Comparison of ENCODE assay signal across 1 cellular context in genomic region chr12:108337235-108338223, GRCh38.
A peak's percentile ranks its signal among the peaks of the same experiment; 100 is the strongest.
TF ChIP-seq lines count a peak whose summit lies in the region.

No MANE protein-coding gene starts in this region.

TF ChIP-seq in K562, 482 proteins besides CTCF, POLR2A, EP300 and RAD21 (continued from another document and continues in another):
- no peak for TF ChIP-seq CHD7 (IDR thresholded peaks at IDR 0.05; ENCODE audit: low read depth, low read length)
- no peak for TF ChIP-seq RFX1 (IDR thresholded peaks at IDR 0.05)
- peak; percentile 41; the same call in 1 of the 2 replicates for TF ChIP-seq CHAMP1 (IDR thresholded peaks at IDR 0.05)
- TF ChIP-seq NR2C2 (CRISPR knock-in tag; IDR thresholded peaks at IDR 0.05) = no peak
- no peak for TF ChIP-seq NR2C2 (tag; IDR thresholded peaks at IDR 0.05)
- TF ChIP-seq ZBTB9 (CRISPR knock-in tag; IDR thresholded peaks at IDR 0.05) = no peak
- no peak for TF ChIP-seq MTF1 (CRISPR knock-in tag; IDR thresholded peaks at IDR 0.05; ENCODE audit: borderline replicate concordance)
- no peak for TF ChIP-seq HDAC6 (IDR thresholded peaks at IDR 0.05; ENCODE audit: low read depth, low read length)
- TF ChIP-seq TAF1 (IDR thresholded peaks at IDR 0.05; ENCODE audit: control insufficient read depth, extremely low read depth, insufficient read depth, low read length, severe bottlenecking) = peak; percentile 18
- TF ChIP-seq CREM (IDR thresholded peaks at IDR 0.05; ENCODE audit: low read depth) = no peak
- no peak for TF ChIP-seq CREBBP (IDR thresholded peaks at IDR 0.05; ENCODE audit: low read depth, low read length)
- TF ChIP-seq TAL1 (IDR thresholded peaks at IDR 0.05) = peak; percentile 90
- TF ChIP-seq HSF4 (CRISPR knock-in tag; IDR thresholded peaks at IDR 0.05; ENCODE audit: borderline replicate concordance) = no peak
- TF ChIP-seq ZNF431 (CRISPR knock-in tag; IDR thresholded peaks at IDR 0.05) = no peak
- TF ChIP-seq XRCC4 (IDR thresholded peaks at IDR 0.05; ENCODE audit: extremely low read depth, insufficient read depth, insufficient read length) = no peak
- no peak for TF ChIP-seq ZNF12 (CRISPR knock-in tag; IDR thresholded peaks at IDR 0.05)
- no peak for TF ChIP-seq HLTF (IDR thresholded peaks at IDR 0.05)
- no peak for TF ChIP-seq PATZ1 (CRISPR knock-in tag; IDR thresholded peaks at IDR 0.05; ENCODE audit: borderline replicate concordance)
- no peak for TF ChIP-seq KAT8 (IDR thresholded peaks at IDR 0.05; ENCODE audit: low read depth)
- no peak for TF ChIP-seq STAT6 (CRISPR knock-in tag; IDR thresholded peaks at IDR 0.05)
- TF ChIP-seq ZBTB11 (CRISPR knock-in tag; IDR thresholded peaks at IDR 0.05) = no peak
- TF ChIP-seq POLR2AphosphoS5 (IDR thresholded peaks at IDR 0.05; ENCODE audit: control insufficient read depth, insufficient read depth, low read depth, low read length) = peak; percentile 91
- no peak for TF ChIP-seq HBP1 (CRISPR knock-in tag; IDR thresholded peaks at IDR 0.05)
- no peak for TF ChIP-seq FOXJ3 (CRISPR knock-in tag; IDR thresholded peaks at IDR 0.05)
- no peak for TF ChIP-seq ZNF41 (CRISPR knock-in tag; conservative IDR thresholded peaks at IDR 0.05)
